10 cellular contexts compared by ENCODE assay signal in genomic region chr6:161959072-161959471, GRCh38.
"Had no signal": no experiment of that assay in that cellular context is flagged by ENCODE, and none has a peak within 500 bp of the region (broad histone marks: within the 10 kb centered on the region; RNA-seq: fewer than 3 reads in every experiment).

No MANE protein-coding gene starts in this region.

- H3K36me3 ChIP-seq: HAP-1 had no signal

- H3K27ac Mint-ChIP-seq: GM23338, H9, HFFc6 had no signal

- FAIRE-seq: H54 had no signal

- H3K4me3 Mint-ChIP-seq: GM23338, H9, HFFc6 had no signal

- H2AFZ ChIP-seq: GM23248, GM23338 had no signal

- H3K4me3 ChIP-seq: GM23248, GM23338, HAP-1 had no signal

- H3K27ac ChIP-seq: GM23248 had no signal

- DNase-seq: GM23248, GOT3, H7, H9, HCEC 1CT, HFFc6 had no signal

- H3K9me3 ChIP-seq: HAP-1 had no signal

- H3K9ac ChIP-seq: GM23248 had no signal

- H3K9me3 Mint-ChIP-seq: GM23338, H9 had no signal

- H3K4me2 ChIP-seq: GM23338 had no signal

- ATAC-seq: GM23338, HCT116 had no signal
